Comparison of ENCODE assay signal across 10 cellular contexts in genomic region chr9:127554966-127555829, GRCh38. TPM values are rescaled to one million over a fixed set of nuclear protein-coding genes. Genes with fewer than 3 reads are reported as not detected.
DNase-seq lines count a peak whose midpoint lies in the region; ATAC-seq and TF ChIP-seq lines count a peak whose summit lies in the region.
"Had no signal": no experiment of that assay in that cellular context is flagged by ENCODE, and none has a peak within 500 bp of the region (broad histone marks: within the 10 kb centered on the region; RNA-seq: fewer than 3 reads in every experiment).

No MANE protein-coding gene starts in this region.

- no peak for TF ChIP-seq EP300 in gastroesophageal sphincter (IDR thresholded peaks at IDR 0.05)

- 56 to 71% methylated on average over 2 to 13 of the region's 15 CpGs for WGBS in gastroesophageal sphincter (ENCODE audit: low coverage in 1 of 2), 2 donors

- H3K4me1 ChIP-seq in HUES48 (ENCODE audit: control insufficient read depth, insufficient read depth, low read length) (peaks cover 15% of the 10 kb centered on the region), gastroesophageal sphincter (peaks cover 0 to 84% (median 44%) of the 10 kb centered on the region in 3 donors)

- no peak overlapping the region for H3K9ac ChIP-seq in HUES48 (ENCODE audit: low read depth, low read length)

- H3K36me3 ChIP-seq in HUES48 (ENCODE audit: control insufficient read depth, insufficient read depth, low read length) (no peaks in the 10 kb centered on the region; the same call in 1 of the 2 replicates), gastroesophageal sphincter (peaks cover 0 to 30% of the 10 kb centered on the region in 2 donors)

- H3K27ac Mint-ChIP-seq in activated T-helper 1 cell treated with anti-CD3 and anti-CD28 coated beads, Interleukin-12 subunit alpha, Interleukin-12 subunit beta, Interleukin-2, Interleukin-4 antibody, amounts not matched to agents 30 ng/mL and 10 ng/mL and 1 ng/mL, durations not matched to agents 14 hours and 24 hours and 36 hours, result peak overlapping the region; percentile 85
- H3K27ac Mint-ChIP-seq in stimulated activated memory B cell treated with anti-CD40 and anti-IgM and Interleukin-4, amounts not matched to agents 10 μg/mL and 1 μg/mL and 100 μg/mL, for 72 hours, result peak overlapping the region; percentile 53

- H3K27me3 ChIP-seq in HUES48 (ENCODE audit: control insufficient read depth, insufficient read depth, low read length), result no peaks in the 10 kb centered on the region
- no peaks in the 10 kb centered on the region for H3K27me3 ChIP-seq in gastroesophageal sphincter

- H3K4me3 Mint-ChIP-seq in activated T-helper 1 cell treated with anti-CD3 and anti-CD28 coated beads, Interleukin-12 subunit alpha, Interleukin-12 subunit beta, Interleukin-2, Interleukin-4 antibody, amounts not matched to agents 30 ng/mL and 10 ng/mL and 1 ng/mL, durations not matched to agents 14 hours and 24 hours and 36 hours, result peak overlapping the region; percentile 41
- no peak overlapping the region for H3K4me3 Mint-ChIP-seq in stimulated activated memory B cell treated with anti-CD40 and anti-IgM and Interleukin-4, amounts not matched to agents 10 μg/mL and 1 μg/mL and 100 μg/mL, for 72 hours

- H3K9me3 ChIP-seq in HUES48 (ENCODE audit: control insufficient read depth, insufficient read depth, low read length) (no peaks in the 10 kb centered on the region), gastroesophageal sphincter (no peaks in the 10 kb centered on the region)

- no peak for TF ChIP-seq POLR2A in gastroesophageal sphincter (IDR thresholded peaks at IDR 0.05)

- H3K36me3 Mint-ChIP-seq in activated T-helper 1 cell treated with anti-CD3 and anti-CD28 coated beads, Interleukin-12 subunit alpha, Interleukin-12 subunit beta, Interleukin-2, Interleukin-4 antibody, amounts not matched to agents 30 ng/mL and 10 ng/mL and 1 ng/mL, durations not matched to agents 14 hours and 24 hours and 36 hours (ENCODE audit: low read depth), result peaks cover 3% of the 10 kb centered on the region
- no peaks in the 10 kb centered on the region for H3K36me3 Mint-ChIP-seq in stimulated activated memory B cell treated with anti-CD40 and anti-IgM and Interleukin-4, amounts not matched to agents 10 μg/mL and 1 μg/mL and 100 μg/mL, for 72 hours
- H3K36me3 Mint-ChIP-seq: naive B cell had no signal

- no peak for DNase-seq in activated T-helper 1 cell treated with anti-CD3 and anti-CD28 coated beads, Interleukin-12 subunit alpha, Interleukin-12 subunit beta, Interleukin-2, Interleukin-4 antibody, amounts not matched to agents 30 ng/mL and 10 ng/mL and 1 ng/mL, durations not matched to agents 14 hours and 24 hours and 36 hours (ENCODE audit: low spot score)
- DNase-seq in stimulated activated CD8-positive, alpha-beta memory T cell treated with anti-CD3 and anti-CD28 coated beads, Interleukin-4, amount 100 ng/mL, for 48 hours, result no peak
- DNase-seq in G401 (ENCODE audit: low spot score), result no peak
- DNase-seq in GM13976 (ENCODE audit: low spot score), result no peak
- no peak for DNase-seq in middle frontal gyrus (ENCODE audit: extremely low spot score, low spot score)
- DNase-seq: NCI-H1694 treated with DMSO at 0.1 percent for 48 hours had no signal

- TF ChIP-seq CTCF in gastroesophageal sphincter (IDR thresholded peaks at IDR 0.05), result no peak
- TF ChIP-seq CTCF in GM13976 (IDR thresholded peaks at IDR 0.05; ENCODE audit: borderline replicate concordance, control extremely low read depth, extremely low read depth, insufficient read depth, missing control alignments), result no peak

- intact Hi-C loops in activated T-helper 1 cell treated with anti-CD3 and anti-CD28 coated beads, Interleukin-12 subunit alpha, Interleukin-12 subunit beta, Interleukin-2, Interleukin-4 antibody, amounts not matched to agents 30 ng/mL and 10 ng/mL and 1 ng/mL, durations not matched to agents 14 hours and 24 hours and 36 hours (cut with micrococcal nuclease), result no loop called here

- H3K4me1 Mint-ChIP-seq in activated T-helper 1 cell treated with anti-CD3 and anti-CD28 coated beads, Interleukin-12 subunit alpha, Interleukin-12 subunit beta, Interleukin-2, Interleukin-4 antibody, amounts not matched to agents 30 ng/mL and 10 ng/mL and 1 ng/mL, durations not matched to agents 14 hours and 24 hours and 36 hours (ENCODE audit: low read depth), result peaks cover 51% of the 10 kb centered on the region
- H3K4me1 Mint-ChIP-seq in stimulated activated memory B cell treated with anti-CD40 and anti-IgM and Interleukin-4, amounts not matched to agents 10 μg/mL and 1 μg/mL and 100 μg/mL, for 72 hours, result peaks cover 12% of the 10 kb centered on the region

- no peaks in the 10 kb centered on the region for H3K9me3 Mint-ChIP-seq in activated T-helper 1 cell treated with anti-CD3 and anti-CD28 coated beads, Interleukin-12 subunit alpha, Interleukin-12 subunit beta, Interleukin-2, Interleukin-4 antibody, amounts not matched to agents 30 ng/mL and 10 ng/mL and 1 ng/mL, durations not matched to agents 14 hours and 24 hours and 36 hours
- no peaks in the 10 kb centered on the region for H3K9me3 Mint-ChIP-seq in stimulated activated memory B cell treated with anti-CD40 and anti-IgM and Interleukin-4, amounts not matched to agents 10 μg/mL and 1 μg/mL and 100 μg/mL, for 72 hours
- H3K9me3 Mint-ChIP-seq: naive B cell had no signal

- no peaks in the 10 kb centered on the region for H3K27me3 Mint-ChIP-seq in activated T-helper 1 cell treated with anti-CD3 and anti-CD28 coated beads, Interleukin-12 subunit alpha, Interleukin-12 subunit beta, Interleukin-2, Interleukin-4 antibody, amounts not matched to agents 30 ng/mL and 10 ng/mL and 1 ng/mL, durations not matched to agents 14 hours and 24 hours and 36 hours (ENCODE audit: insufficient read depth)
- H3K27me3 Mint-ChIP-seq in stimulated activated memory B cell treated with anti-CD40 and anti-IgM and Interleukin-4, amounts not matched to agents 10 μg/mL and 1 μg/mL and 100 μg/mL, for 72 hours, result no peaks in the 10 kb centered on the region

- peak overlapping the region; percentile 74 for H3K27ac ChIP-seq in HUES48 (ENCODE audit: low read depth, low read length)
- H3K27ac ChIP-seq in gastroesophageal sphincter, result peak overlapping the region in 3 of 4 donors; percentile 75 to 81 (median 75)

- no peak for ATAC-seq in gastroesophageal sphincter
- ATAC-seq in stimulated activated memory B cell treated with anti-CD40 and anti-IgM and Interleukin-4, amounts not matched to agents 10 μg/mL and 1 μg/mL and 100 μg/mL, for 72 hours, result no peak

- in situ Hi-C loops in G401 (cut with HindIII; ENCODE audit: low sequenced_read_pairs), result no loop called here
- in situ Hi-C loops in GM13976 (cut with MboI; ENCODE audit: low sequenced_read_pairs, unreplicated experiment), result no loop called here

- H3K4me3 ChIP-seq in HUES48 (ENCODE audit: low read depth, low read length), result no peak overlapping the region
- no peak overlapping the region for H3K4me3 ChIP-seq in gastroesophageal sphincter

RNA-seq across cellular contexts. Expression of gene STXBP1, which starts 56.9 kb away (rescaled TPM):
- 26.1 and 32.9 TPM in 2 replicates for total RNA-seq in activated T-helper 1 cell treated with anti-CD3 and anti-CD28 coated beads, Interleukin-12 subunit alpha, Interleukin-12 subunit beta, Interleukin-2, Interleukin-4 antibody, amounts not matched to agents 30 ng/mL and 10 ng/mL and 1 ng/mL, durations not matched to agents 14 hours and 24 hours and 36 hours
- 10 to 100 TPM; 25.7 to 47.0 (median 33.1) TPM for total RNA-seq in gastroesophageal sphincter
- 2.8 and 11.2 TPM in 2 replicates for total RNA-seq in G401 (2014; rRNA removed; shearing (Covaris generic))
